In genomic region chr10:25745976-25746375, GRCh38 we compare ENCODE assay signal across 23 cellular contexts.
"Had no signal": no experiment of that assay in that cellular context is flagged by ENCODE, and none has a peak within 500 bp of the region (broad histone marks: within the 10 kb centered on the region; RNA-seq: fewer than 3 reads in every experiment).

No MANE protein-coding gene starts in this region.

- H3K36me3 Mint-ChIP-seq: activated naive CD8-positive, alpha-beta T cell had no signal

- H3K27ac Mint-ChIP-seq: activated CD4-positive, alpha-beta T cell treated with anti-CD3 and anti-CD28 coated beads for 36 hours; activated naive CD8-positive, alpha-beta T cell; dendritic cell treated with granulocyte-macrophage colony-stimulating factor and Interleukin-4, amounts not matched to agents 40 ng/mL and 50 ng/mL, for 4 days; nephron progenitor cell had no signal

- H3K4me3 Mint-ChIP-seq: activated CD4-positive, alpha-beta T cell treated with anti-CD3 and anti-CD28 coated beads for 36 hours; activated naive CD8-positive, alpha-beta T cell; dendritic cell treated with granulocyte-macrophage colony-stimulating factor and Interleukin-4, amounts not matched to agents 40 ng/mL and 50 ng/mL, for 4 days; nephron progenitor cell had no signal

- H3K27me3 ChIP-seq: gastrocnemius medialis, pancreas, right atrium auricular region, spleen, suprapubic skin, tibial artery, upper lobe of right lung had no signal

- H3K4me3 ChIP-seq: gastrocnemius medialis, pancreas, prostate gland, right atrium auricular region, spleen, suprapubic skin, tibial artery, upper lobe of right lung had no signal

- H3K4me1 ChIP-seq: gastrocnemius medialis, pancreas, prostate gland, right atrium auricular region, spleen, suprapubic skin, tibial artery, upper lobe of right lung had no signal

- H3K36me3 ChIP-seq: gastrocnemius medialis, pancreas, prostate gland, right atrium auricular region, spleen, suprapubic skin, tibial artery, upper lobe of right lung had no signal

- H3K9me3 Mint-ChIP-seq: dendritic cell treated with granulocyte-macrophage colony-stimulating factor and Interleukin-4, amounts not matched to agents 40 ng/mL and 50 ng/mL, for 4 days; nephron progenitor cell had no signal

- H3K27ac ChIP-seq: gastrocnemius medialis, pancreas, prostate gland, right atrium auricular region, spleen, suprapubic skin, tibial artery, upper lobe of right lung had no signal

- DNase-seq: activated CD4-positive, alpha-beta T cell treated with anti-CD3 and anti-CD28 coated beads for 36 hours; activated CD4-positive, alpha-beta T cell treated with anti-CD3 and anti-CD28 coated beads, Interleukin-2, amount 50 U/mL, for 4 hours; activated CD4-positive, CD25-positive, alpha-beta regulatory T cell; activated effector memory CD4-positive, alpha-beta T cell treated with Interleukin-2 at 50 U/mL for 16 hours; activated naive CD4-positive, alpha-beta T cell treated with Interleukin-2 at 50 U/mL for 16 hours; anterior cingulate cortex; central memory CD4-positive, alpha-beta T cell; effector CD4-positive, alpha-beta T cell; gastrocnemius medialis; glutamatergic neuron; left ventricle myocardium superior; nephron progenitor cell; pancreas; spleen; stimulated activated naive CD4-positive, alpha-beta T cell; T-helper 2 cell; tibial artery; upper lobe of right lung had no signal

- H3K4me1 Mint-ChIP-seq: activated CD4-positive, alpha-beta T cell treated with anti-CD3 and anti-CD28 coated beads for 36 hours had no signal

- ATAC-seq: activated CD4-positive, alpha-beta T cell treated with anti-CD3 and anti-CD28 coated beads for 36 hours; gastrocnemius medialis; left ventricle myocardium superior; upper lobe of right lung had no signal

- H3K9me3 ChIP-seq: gastrocnemius medialis, pancreas, prostate gland, right atrium auricular region, spleen, suprapubic skin, tibial artery, upper lobe of right lung had no signal
